13 cellular contexts compared by ENCODE assay signal in genomic region chr4:145843148-145843547, GRCh38.
DNase-seq lines count a peak whose midpoint lies in the region; ATAC-seq and TF ChIP-seq lines count a peak whose summit lies in the region.
"Had no signal": no experiment of that assay in that cellular context is flagged by ENCODE, and none has a peak within 500 bp of the region (broad histone marks: within the 10 kb centered on the region; RNA-seq: fewer than 3 reads in every experiment).

No MANE protein-coding gene starts in this region.

- no peaks in the 10 kb centered on the region for H3K79me2 ChIP-seq in GM23248 (ENCODE audit: insufficient read depth)

- peak overlapping the region; percentile 32 for H3K4me3 Mint-ChIP-seq in activated CD8-positive, alpha-beta T cell treated with anti-CD3 and anti-CD28 coated beads, Interleukin-2, amount 10 ng/mL, durations not matched to agents 7 days and 5 days

- H3K27ac Mint-ChIP-seq in activated CD8-positive, alpha-beta T cell treated with anti-CD3 and anti-CD28 coated beads, Interleukin-2, amount 10 ng/mL, durations not matched to agents 7 days and 5 days = peak overlapping the region; percentile 75

- H3K9me3 ChIP-seq in A673 (ENCODE audit: low read depth, low read length, poor library complexity, severe bottlenecking) (no peaks in the 10 kb centered on the region), GM23248 (ENCODE audit: low read depth) (no peaks in the 10 kb centered on the region), tibial artery (no peaks in the 10 kb centered on the region)
- H3K9me3 ChIP-seq: adrenal gland, BE2C had no signal

- H3K27me3 ChIP-seq in A673 (replicated peaks; ENCODE audit: insufficient read depth, low read depth, low read length, poor library complexity) (no peaks in the 10 kb centered on the region), GM23248 (replicated peaks; ENCODE audit: insufficient read depth) (no peaks in the 10 kb centered on the region), tibial artery (no peaks in the 10 kb centered on the region)
- H3K27me3 ChIP-seq: adrenal gland, BE2C had no signal

- H3K9me2 ChIP-seq in GM23248 (ENCODE audit: insufficient read depth) = no peaks in the 10 kb centered on the region

- peaks cover 56% of the 10 kb centered on the region for H3K36me3 Mint-ChIP-seq in activated CD8-positive, alpha-beta T cell treated with anti-CD3 and anti-CD28 coated beads, Interleukin-2, amount 10 ng/mL, durations not matched to agents 7 days and 5 days (ENCODE audit: low read depth)

- POLR2A ChIA-PET in A673 (lab: Charles Lee; ENCODE audit: low non-redundant PET) = interaction anchor here (0.6 kb wide), 1 partner anchor 87 kb away, joined by 3 read pairs; no protein-coding TSS in a partner anchor
- POLR2A ChIA-PET in activated CD8-positive, alpha-beta T cell treated with anti-CD3 and anti-CD28 coated beads, Interleukin-2, amount 10 ng/mL, durations not matched to agents 7 days and 5 days (lab: Charles Lee) = no interaction called here

- no peak overlapping the region for H3K4me3 ChIP-seq in A673 (ENCODE audit: low read depth, low read length, poor library complexity, severe bottlenecking)
- peak overlapping the region; percentile 19 for H3K4me3 ChIP-seq in GM23248
- no peak overlapping the region for H3K4me3 ChIP-seq in fibroblast of pulmonary artery (replicated peaks; ENCODE audit: low read depth, low read length)
- no peak overlapping the region for H3K4me3 ChIP-seq in tibial artery
- H3K4me3 ChIP-seq: adrenal gland had no signal

- H3K4me1 Mint-ChIP-seq in activated CD8-positive, alpha-beta T cell treated with anti-CD3 and anti-CD28 coated beads, Interleukin-2, amount 10 ng/mL, durations not matched to agents 7 days and 5 days (ENCODE audit: low read depth) = peaks cover 42% of the 10 kb centered on the region

- H3K36me3 ChIP-seq in A673 (ENCODE audit: insufficient read depth, low read length, poor library complexity, severe bottlenecking) (no peaks in the 10 kb centered on the region), GM23248 (ENCODE audit: low read depth) (no peaks in the 10 kb centered on the region; the same call in 1 of the 2 replicates), tibial artery (peaks cover 5 to 19% (median 7%) of the 10 kb centered on the region in 3 donors)

- no peak overlapping the region; the same call in 1 of the 2 replicates for H3K9ac ChIP-seq in GM23248

- in situ Hi-C loops in GM23248 (cut with MboI) (no loop called here), GM13977 (cut with MboI; ENCODE audit: low pct_unique_long_range_greater_than_20kb, low sequenced_read_pairs, unreplicated experiment) (no loop called here)

- H3K27me3 Mint-ChIP-seq in activated CD8-positive, alpha-beta T cell treated with anti-CD3 and anti-CD28 coated beads, Interleukin-2, amount 10 ng/mL, durations not matched to agents 7 days and 5 days (ENCODE audit: low read depth) = no peaks in the 10 kb centered on the region

- ATAC-seq in activated CD8-positive, alpha-beta T cell treated with anti-CD3 and anti-CD28 coated beads, Interleukin-2, amount 10 ng/mL, durations not matched to agents 7 days and 5 days = no peak
- ATAC-seq in HG03354 (IDR thresholded peaks at IDR 0.05; ENCODE audit: poor library complexity, severe bottlenecking, unreplicated experiment) = no peak
- ATAC-seq: HCT116 had no signal

- BruUV-seq in A673 (replicated peaks; lab: Mats Ljungman, UMichigan) = no TSS peak

- H3F3A ChIP-seq in GM23248 (ENCODE audit: insufficient read depth) = peaks cover 17% of the 10 kb centered on the region

- H3K9me3 Mint-ChIP-seq in activated CD8-positive, alpha-beta T cell treated with anti-CD3 and anti-CD28 coated beads, Interleukin-2, amount 10 ng/mL, durations not matched to agents 7 days and 5 days (ENCODE audit: insufficient read depth) = no peaks in the 10 kb centered on the region

- H2AFZ ChIP-seq in GM23248 = no peak overlapping the region

- 18 to 19% methylated on average over 4 of the region's 4 CpGs for WGBS in GM23248 (ENCODE audit: low coverage in 1 of 2, low lambda C conversion rate in 2 of 2, missing lambda C conversion rate in 2 of 2), 2 experiments

- peaks cover 24% of the 10 kb centered on the region for H3K4me1 ChIP-seq in A673 (ENCODE audit: insufficient read depth, low read length, poor library complexity, severe bottlenecking)
- H3K4me1 ChIP-seq in GM23248 (ENCODE audit: insufficient read depth) = peaks cover 13% of the 10 kb centered on the region
- no peaks in the 10 kb centered on the region for H3K4me1 ChIP-seq in tibial artery
- H3K4me1 ChIP-seq: adrenal gland, BE2C had no signal

- peak; percentile 90 for DNase-seq in A673 (ENCODE audit: low spot score)
- DNase-seq in GM23248 = peak; percentile 85
- no peak for DNase-seq in activated CD8-positive, alpha-beta T cell treated with anti-CD3 and anti-CD28 coated beads, Interleukin-2, amount 10 ng/mL, durations not matched to agents 7 days and 5 days
- DNase-seq in fibroblast of pulmonary artery (ENCODE audit: low read depth) = peak; percentile 89
- no peak for DNase-seq in GM13977 (ENCODE audit: low spot score)
- no peak for DNase-seq in tibial artery
- DNase-seq in NCI-H2107 treated with DMSO at 0.1 percent for 48 hours (lab: John Stamatoyannopoulos, UW; ENCODE audit: unreplicated experiment) = no peak
- DNase-seq: adrenal gland, BE2C, MM.1S, NCI-H510A treated with DMSO at 0.1 percent for 48 hours had no signal

- H3K4me2 ChIP-seq in GM23248 (ENCODE audit: unreplicated experiment) = peak overlapping the region; percentile 50

- peak overlapping the region; percentile 79 for H3K27ac ChIP-seq in A673 (ENCODE audit: low read depth, low read length, poor library complexity, severe bottlenecking)
- H3K27ac ChIP-seq in GM23248 = peak overlapping the region; percentile 42
- no peak overlapping the region for H3K27ac ChIP-seq in tibial artery
- H3K27ac ChIP-seq: adrenal gland had no signal

- TF ChIP-seq CTCF in A673 (conservative IDR thresholded peaks at IDR 0.05; ENCODE audit: low read depth, low read length) = no peak
- no peak for TF ChIP-seq CTCF in fibroblast of pulmonary artery (IDR thresholded peaks at IDR 0.05; ENCODE audit: low read length, missing control alignments)
- TF ChIP-seq CTCF in GM13977 (IDR thresholded peaks at IDR 0.05; ENCODE audit: extremely low read depth, insufficient read depth, missing control alignments) = no peak
- TF ChIP-seq CTCF in tibial artery (IDR thresholded peaks at IDR 0.05) = no peak

- intact Hi-C loops in A673 (cut with micrococcal nuclease; ENCODE audit: unreplicated experiment) (no loop called here), tibial artery (cut with DNase I; ENCODE audit: low total_unique reads) (no loop called here)

- CTCF ChIA-PET in A673 (lab: Charles Lee) = interaction anchor here (0.7 kb wide), 1 partner anchor 35 kb away, joined by 3 read pairs; no protein-coding TSS in a partner anchor
- CTCF ChIA-PET in activated CD8-positive, alpha-beta T cell treated with anti-CD3 and anti-CD28 coated beads, Interleukin-2, amount 10 ng/mL, durations not matched to agents 7 days and 5 days (lab: Charles Lee) = interaction anchor here (0.8 to 2.9 kb wide), 7 partner anchors 10 to 96 kb away, joined by 3 to 7 read pairs (median 3); partner anchors contain the start of gene ZNF827

- no peaks in the 10 kb centered on the region for H4K20me1 ChIP-seq in GM23248 (ENCODE audit: insufficient read depth)

Comparison
In these comparisons a context has a peak if more than half of its experiments do, and no peak if none do; other contexts are left out.
1. DNase-seq: peak in A673 (single experiment), GM23248 (single experiment) and fibroblast of pulmonary artery (single experiment); none in activated CD8-positive, alpha-beta T cell treated with anti-CD3 and anti-CD28 coated beads, Interleukin-2, amount 10 ng/mL, durations not matched to agents 7 days and 5 days (single experiment), GM13977 (single experiment), tibial artery (0 of 2) and NCI-H2107 treated with DMSO at 0.1 percent for 48 hours (single experiment).
2. H3K27ac ChIP-seq: peak in A673 (single experiment) and GM23248 (single experiment); none in tibial artery (0 of 2).